25 cellular contexts compared by ENCODE assay signal in genomic region chr14:82387699-82388098, GRCh38.
DNase-seq lines count a peak whose midpoint lies in the region; ATAC-seq and TF ChIP-seq lines count a peak whose summit lies in the region.
"Had no signal": no experiment of that assay in that cellular context is flagged by ENCODE, and none has a peak within 500 bp of the region (broad histone marks: within the 10 kb centered on the region; RNA-seq: fewer than 3 reads in every experiment).

No MANE protein-coding gene starts in this region.

- H3K9me3 ChIP-seq in heart left ventricle (no peaks in the 10 kb centered on the region), right atrium auricular region (no peaks in the 10 kb centered on the region), fibroblast of lung (ENCODE audit: control insufficient read depth, insufficient read depth, low read depth, low read length) (no peaks in the 10 kb centered on the region), prostate gland (no peaks in the 10 kb centered on the region)
- H3K9me3 ChIP-seq: neutrophil, right lobe of liver, uterus had no signal

- TF ChIP-seq CTCF in heart left ventricle (IDR thresholded peaks at IDR 0.05): no peak
- no peak for TF ChIP-seq CTCF in right atrium auricular region (IDR thresholded peaks at IDR 0.05)
- no peak for TF ChIP-seq CTCF in fibroblast of lung (conservative IDR thresholded peaks at IDR 0.05 in 1 of 2, IDR thresholded peaks at IDR 0.05 in 1 of 2; ENCODE audit: low read depth in 1 of 2, low read length in 2 of 2)
- no peak for TF ChIP-seq CTCF in prostate gland (IDR thresholded peaks at IDR 0.05)
- TF ChIP-seq CTCF in CD14-positive monocyte (IDR thresholded peaks at IDR 0.05): no peak

- H3K36me3 ChIP-seq in heart left ventricle (no peaks in the 10 kb centered on the region), right atrium auricular region (no peaks in the 10 kb centered on the region), fibroblast of lung (ENCODE audit: control insufficient read depth, insufficient read depth, low read length) (no peaks in the 10 kb centered on the region), prostate gland (no peaks in the 10 kb centered on the region)
- H3K36me3 ChIP-seq: brain microvascular endothelial cell, neutrophil, right lobe of liver, SJSA1, uterus had no signal

- no peak for TF ChIP-seq POLR2A in heart left ventricle (IDR thresholded peaks at IDR 0.05)
- no peak for TF ChIP-seq POLR2A in prostate gland (IDR thresholded peaks at IDR 0.05)

- H3K27me3 ChIP-seq in heart left ventricle (no peaks in the 10 kb centered on the region), right atrium auricular region (no peaks in the 10 kb centered on the region), fibroblast of lung (ENCODE audit: control insufficient read depth, insufficient read depth, low read length) (no peaks in the 10 kb centered on the region), prostate gland (replicated peaks; ENCODE audit: insufficient read depth) (no peaks in the 10 kb centered on the region)
- H3K27me3 ChIP-seq: brain microvascular endothelial cell, neutrophil, right lobe of liver, SJSA1, uterus had no signal

- H2AFZ ChIP-seq in fibroblast of lung (ENCODE audit: low read length): no peak overlapping the region

- no peak overlapping the region for H3K4me2 ChIP-seq in fibroblast of lung (ENCODE audit: extremely low read depth, insufficient read depth, low read length)
- H3K4me2 ChIP-seq: KMS-11 had no signal

- H4K20me1 ChIP-seq in fibroblast of lung (ENCODE audit: control insufficient read depth, extremely low read depth, insufficient read depth, low read length): no peaks in the 10 kb centered on the region

- no peaks in the 10 kb centered on the region for H3K4me1 Mint-ChIP-seq in CD14-positive monocyte
- H3K4me1 Mint-ChIP-seq: activated naive CD4-positive, alpha-beta T cell treated with anti-CD3 and anti-CD28 coated beads, Interleukin-2, amount 10 ng/mL, durations not matched to agents 7 days and 5 days had no signal

- intact Hi-C loops in heart left ventricle (cut with DNase I): no loop called here
- intact Hi-C loops in prostate gland (cut with DNase I): no loop called here
- intact Hi-C loops in CD14-positive monocyte (cut with micrococcal nuclease): no loop called here

- H3K4me3 ChIP-seq in heart left ventricle (no peak overlapping the region), right atrium auricular region (no peak overlapping the region), fibroblast of lung (replicated peaks in 1 of 4; ENCODE audit: control extremely low read depth in 1 of 4, insufficient read depth in 1 of 4, low read depth in 3 of 4, low read length in 4 of 4) (no peak overlapping the region), prostate gland (no peak overlapping the region)
- H3K4me3 ChIP-seq: right lobe of liver, SJSA1, uterus had no signal

- H3K4me1 ChIP-seq in heart left ventricle: no peaks in the 10 kb centered on the region
- H3K4me1 ChIP-seq in right atrium auricular region: no peaks in the 10 kb centered on the region
- no peaks in the 10 kb centered on the region for H3K4me1 ChIP-seq in fibroblast of lung (ENCODE audit: control insufficient read depth, extremely low read depth, insufficient read depth, low read length)
- H3K4me1 ChIP-seq in prostate gland (replicated peaks): peaks cover 10% of the 10 kb centered on the region
- H3K4me1 ChIP-seq: right lobe of liver, SJSA1, uterus had no signal

- no peak overlapping the region for H3K27ac Mint-ChIP-seq in CD14-positive monocyte
- H3K27ac Mint-ChIP-seq: activated naive CD4-positive, alpha-beta T cell treated with anti-CD3 and anti-CD28 coated beads, Interleukin-2, amount 10 ng/mL, durations not matched to agents 7 days and 5 days; WTC11 had no signal

- 87 to 96% (median 92%) methylated on average over 2 of the region's 2 CpGs for WGBS in heart left ventricle, 4 donors
- 15% methylated on average over 2 of the region's 2 CpGs for WGBS in prostate gland

- H3K27ac ChIP-seq in heart left ventricle (peak overlapping the region in 1 of 12 donors; percentile 45), right atrium auricular region (peak overlapping the region in 1 of 2 donors; percentile 16), fibroblast of lung (ENCODE audit: insufficient read depth, low read length) (no peak overlapping the region), prostate gland (peak overlapping the region; percentile 55 to 65)
- H3K27ac ChIP-seq: brain microvascular endothelial cell, KMS-11, neutrophil, right lobe of liver, SJSA1, uterus had no signal

- peak in 3 of 4 donors; percentile 33 to 67 (median 57) for ATAC-seq in heart left ventricle
- ATAC-seq: left colon, right lobe of liver, WTC11 had no signal

- H3K9ac ChIP-seq in fibroblast of lung (ENCODE audit: insufficient read depth, low read length): no peak overlapping the region
- H3K9ac ChIP-seq: KMS-11 had no signal

- no peak overlapping the region for H3K4me3 Mint-ChIP-seq in CD14-positive monocyte
- H3K4me3 Mint-ChIP-seq: activated naive CD4-positive, alpha-beta T cell treated with anti-CD3 and anti-CD28 coated beads, Interleukin-2, amount 10 ng/mL, durations not matched to agents 7 days and 5 days; WTC11 had no signal

- DNase-seq in heart left ventricle (no peak), right atrium auricular region (ENCODE audit: low spot score) (no peak), fibroblast of lung (ENCODE audit: low read depth in 2 of 2) (peak; percentile 0 to 25), prostate gland (ENCODE audit: low spot score) (peak; percentile 82), EL (no peak), AML-193 (lab: John Stamatoyannopoulos, UW) (no peak), NCI-H510A treated with DMSO at 0.1 percent for 48 hours (lab: John Stamatoyannopoulos, UW) (no peak), CD14-positive monocyte (ENCODE audit: low spot score) (no peak)
- DNase-seq: activated CD4-positive, alpha-beta T cell treated with anti-CD3 and anti-CD28 coated beads, Interleukin-2, amount 50 U/mL, for 48 hours; activated naive CD4-positive, alpha-beta T cell treated with anti-CD3 and anti-CD28 coated beads, Interleukin-2, amount 10 ng/mL, durations not matched to agents 7 days and 5 days; brain microvascular endothelial cell; dermis blood vessel endothelial cell; GF-D8; left colon; NCI-H2107; NCI-H69; right lobe of liver; stimulated activated CD4-positive, alpha-beta T cell treated with anti-CD3 and anti-CD28 coated beads, Interleukin-1b, Interleukin-23, amount 100 ng/mL, for 48 hours; stimulated activated naive CD4-positive, alpha-beta T cell; T-helper 2 cell; uterus had no signal

- peaks cover 0 to 3% (median 2%) of the 10 kb centered on the region in 7 donors for H3K9me3 Mint-ChIP-seq in CD14-positive monocyte
- H3K9me3 Mint-ChIP-seq: WTC11 had no signal

- no peaks in the 10 kb centered on the region for H3K36me3 Mint-ChIP-seq in CD14-positive monocyte
- H3K36me3 Mint-ChIP-seq: activated naive CD4-positive, alpha-beta T cell treated with anti-CD3 and anti-CD28 coated beads, Interleukin-2, amount 10 ng/mL, durations not matched to agents 7 days and 5 days; WTC11 had no signal

- peaks cover 0 to 2% (median 0%) of the 10 kb centered on the region in 3 donors for H3K27me3 Mint-ChIP-seq in CD14-positive monocyte (ENCODE audit: low read depth in 3 of 3)
- H3K27me3 Mint-ChIP-seq: activated naive CD4-positive, alpha-beta T cell treated with anti-CD3 and anti-CD28 coated beads, Interleukin-2, amount 10 ng/mL, durations not matched to agents 7 days and 5 days had no signal

- H3K79me2 ChIP-seq in fibroblast of lung (ENCODE audit: control insufficient read depth, insufficient read depth, low read length): no peaks in the 10 kb centered on the region

Comparison
In these comparisons a context has a peak if more than half of its experiments do, and no peak if none do; other contexts are left out.
1. DNase-seq: peak in fibroblast of lung (2 of 2) and prostate gland (single experiment); none in heart left ventricle (0 of 5), right atrium auricular region (single experiment), EL (single experiment), AML-193 (0 of 2), NCI-H510A treated with DMSO at 0.1 percent for 48 hours (single experiment) and CD14-positive monocyte (single experiment).